ENCODE assay signal across 15 cellular contexts in genomic region chr3:197784019-197784585, GRCh38.
"Had no signal": no experiment of that assay in that cellular context is flagged by ENCODE, and none has a peak within 500 bp of the region (broad histone marks: within the 10 kb centered on the region; RNA-seq: fewer than 3 reads in every experiment).

No MANE protein-coding gene starts in this region.

- ATAC-seq: esophagus mucosa; left colon; mucosa of descending colon; stimulated activated naive CD8-positive, alpha-beta T cell treated with anti-CD3 and anti-CD28 coated beads, Interleukin-15, amount 100 ng/mL, for 72 hours had no signal

- H3K9me3 ChIP-seq: breast epithelium, mucosa of descending colon, ovary, sigmoid colon, testis had no signal

- H3K4me3 Mint-ChIP-seq: activated naive CD8-positive, alpha-beta T cell treated with anti-CD3 and anti-CD28 coated beads, Interleukin-2, amount 10 ng/mL, durations not matched to agents 7 days and 5 days; neural progenitor cell; stimulated activated naive CD8-positive, alpha-beta T cell treated with anti-CD3 and anti-CD28 coated beads, Interleukin-15, amount 100 ng/mL, for 72 hours had no signal

- H3K27me3 ChIP-seq: breast epithelium, neural progenitor cell, ovary, sigmoid colon, testis had no signal

- H3K9me3 Mint-ChIP-seq: activated naive CD8-positive, alpha-beta T cell treated with anti-CD3 and anti-CD28 coated beads, Interleukin-2, amount 10 ng/mL, durations not matched to agents 7 days and 5 days; neural progenitor cell; stimulated activated naive CD8-positive, alpha-beta T cell treated with anti-CD3 and anti-CD28 coated beads, Interleukin-15, amount 100 ng/mL, for 72 hours had no signal

- H3K27me3 Mint-ChIP-seq: activated naive CD8-positive, alpha-beta T cell treated with anti-CD3 and anti-CD28 coated beads, Interleukin-2, amount 10 ng/mL, durations not matched to agents 7 days and 5 days; stimulated activated naive CD8-positive, alpha-beta T cell treated with anti-CD3 and anti-CD28 coated beads, Interleukin-15, amount 100 ng/mL, for 72 hours had no signal

- H3K36me3 ChIP-seq: breast epithelium, ovary had no signal

- DNase-seq: activated effector memory CD4-positive, alpha-beta T cell treated with Interleukin-2 at 50 U/mL for 16 hours; activated naive CD8-positive, alpha-beta T cell treated with anti-CD3 and anti-CD28 coated beads, Interleukin-2, amount 10 ng/mL, durations not matched to agents 7 days and 5 days; aorta; glutamatergic neuron; left colon; mucosa of descending colon; ovary; sigmoid colon; stimulated activated CD4-positive, alpha-beta T cell treated with anti-CD3 and anti-CD28 coated beads, Interleukin-2, amount 100 ng/mL, for 24 hours; stimulated activated naive CD8-positive, alpha-beta T cell treated with anti-CD3 and anti-CD28 coated beads, Interleukin-15, amount 100 ng/mL, for 72 hours; testis had no signal

- H3K27ac Mint-ChIP-seq: activated naive CD8-positive, alpha-beta T cell treated with anti-CD3 and anti-CD28 coated beads, Interleukin-2, amount 10 ng/mL, durations not matched to agents 7 days and 5 days; neural progenitor cell had no signal

- H3K4me3 ChIP-seq: breast epithelium, lung, mucosa of descending colon, neural progenitor cell, ovary, sigmoid colon, testis had no signal

- H3K27ac ChIP-seq: breast epithelium, neural progenitor cell, ovary, sigmoid colon, testis had no signal

- H3K4me1 ChIP-seq: breast epithelium, sigmoid colon, testis had no signal

- H3K4me1 Mint-ChIP-seq: neural progenitor cell had no signal
